ENCODE assay signal across 1 cellular context in genomic region chr19:18192673-18193387, GRCh38.
TF ChIP-seq lines count a peak whose summit lies in the region.

MPV17L2 (plus strand) TSS chr19:18193218; CDS start chr19:18193282, 64 bp downstream.

TF ChIP-seq in K562, 482 proteins besides CTCF, POLR2A, EP300 and RAD21 (continued from another document and continues in another):
- TF ChIP-seq TRIM25 (IDR thresholded peaks at IDR 0.05; ENCODE audit: borderline replicate concordance) = no peak
- no peak for TF ChIP-seq BRF2 (IDR thresholded peaks at IDR 0.05; ENCODE audit: borderline replicate concordance, insufficient read depth, insufficient read length)
- TF ChIP-seq PURB (CRISPR knock-in tag; IDR thresholded peaks at IDR 0.05; ENCODE audit: low read depth) = no peak
- no peak for TF ChIP-seq KAT7 (CRISPR knock-in tag; IDR thresholded peaks at IDR 0.05; ENCODE audit: borderline replicate concordance)
- no peak for TF ChIP-seq NUFIP1 (IDR thresholded peaks at IDR 0.05; ENCODE audit: partially characterized antibody)
- TF ChIP-seq RFX7 (CRISPR knock-in tag; IDR thresholded peaks at IDR 0.05) = no peak
- no peak for TF ChIP-seq THRAP3 (IDR thresholded peaks at IDR 0.05; ENCODE audit: borderline replicate concordance)
- TF ChIP-seq HBP1 (CRISPR knock-in tag; IDR thresholded peaks at IDR 0.05) = no peak
- TF ChIP-seq GTF2A2 (tag; IDR thresholded peaks at IDR 0.05) = no peak
- no peak for TF ChIP-seq ZKSCAN1 (IDR thresholded peaks at IDR 0.05; ENCODE audit: low read depth, low read length)
- no peak for TF ChIP-seq ZNF407 (IDR thresholded peaks at IDR 0.05; ENCODE audit: low read depth)
- TF ChIP-seq MBD2 (IDR thresholded peaks at IDR 0.05; ENCODE audit: borderline replicate concordance, low read depth) = peak; percentile 100
- TF ChIP-seq BRF1 (IDR thresholded peaks at IDR 0.05; ENCODE audit: borderline replicate concordance, extremely low read depth, insufficient read length) = no peak
- TF ChIP-seq PTRF (tag; IDR thresholded peaks at IDR 0.05) = no peak
- no peak for TF ChIP-seq ZC3H11A (IDR thresholded peaks at IDR 0.05; ENCODE audit: low read depth, low read length)
- TF ChIP-seq ZNF780A (CRISPR knock-in tag; IDR thresholded peaks at IDR 0.05) = no peak
- TF ChIP-seq FOXP4 (CRISPR knock-in tag; IDR thresholded peaks at IDR 0.05; ENCODE audit: borderline replicate concordance) = no peak
- no peak for TF ChIP-seq ETV5 (CRISPR knock-in tag; IDR thresholded peaks at IDR 0.05; ENCODE audit: low read depth)
- TF ChIP-seq ZNF347 (CRISPR knock-in tag; IDR thresholded peaks at IDR 0.05; ENCODE audit: low read depth) = no peak
- no peak; a peak in 1 of 4 replicates for TF ChIP-seq NONO (IDR thresholded peaks at IDR 0.05; ENCODE audit: low read depth in 2 of 2, low read length in 1 of 2)
- no peak for TF ChIP-seq NFIC (IDR thresholded peaks at IDR 0.05)
- TF ChIP-seq ZKSCAN3 (CRISPR knock-in tag; IDR thresholded peaks at IDR 0.05) = no peak
- TF ChIP-seq ZC3H8 (IDR thresholded peaks at IDR 0.05) = no peak
- no peak for TF ChIP-seq PHB2 (IDR thresholded peaks at IDR 0.05; ENCODE audit: low read depth)
- no peak for TF ChIP-seq DACH1 (IDR thresholded peaks at IDR 0.05; ENCODE audit: partially characterized antibody)
- no peak for TF ChIP-seq ZSCAN32 (CRISPR knock-in tag; IDR thresholded peaks at IDR 0.05)
- TF ChIP-seq PHB (CRISPR knock-in tag; IDR thresholded peaks at IDR 0.05) = no peak
- no peak for TF ChIP-seq ZNF280B (CRISPR knock-in tag; IDR thresholded peaks at IDR 0.05)
- TF ChIP-seq ZSCAN29 (IDR thresholded peaks at IDR 0.05) = no peak
- TF ChIP-seq TARDBP (IDR thresholded peaks at IDR 0.05) = no peak
- no peak for TF ChIP-seq RBM14 (IDR thresholded peaks at IDR 0.05; ENCODE audit: borderline replicate concordance, insufficient read depth, low read depth, low read length)
- no peak for TF ChIP-seq SPI1 (IDR thresholded peaks at IDR 0.05; ENCODE audit: borderline replicate concordance, low read depth, low read length)
- no peak for TF ChIP-seq ZBTB17 (CRISPR knock-in tag; IDR thresholded peaks at IDR 0.05)
- TF ChIP-seq ZNF76 (CRISPR knock-in tag; IDR thresholded peaks at IDR 0.05; ENCODE audit: borderline replicate concordance) = no peak
- TF ChIP-seq ELF4 (CRISPR knock-in tag; IDR thresholded peaks at IDR 0.05) = no peak
- no peak for TF ChIP-seq ZNF696 (CRISPR knock-in tag; conservative IDR thresholded peaks at IDR 0.05)
- no peak for TF ChIP-seq TRIM28 (IDR thresholded peaks at IDR 0.05)
- TF ChIP-seq ZNF134 (CRISPR knock-in tag; conservative IDR thresholded peaks at IDR 0.05) = no peak
- no peak for TF ChIP-seq CBFB (CRISPR knock-in tag; IDR thresholded peaks at IDR 0.05)
- no peak for TF ChIP-seq XRCC3 (IDR thresholded peaks at IDR 0.05)
- TF ChIP-seq HNRNPUL1 (IDR thresholded peaks at IDR 0.05; ENCODE audit: low read length) = no peak
- no peak for TF ChIP-seq ZFP36 (IDR thresholded peaks at IDR 0.05; ENCODE audit: low read depth, low read length, partially characterized antibody)
- no peak for TF ChIP-seq HNRNPL (IDR thresholded peaks at IDR 0.05; ENCODE audit: low read depth, low read length)
- TF ChIP-seq TAL1 (IDR thresholded peaks at IDR 0.05) = no peak
- no peak; the same call in 1 of the 2 replicates for TF ChIP-seq ZBED1 (IDR thresholded peaks at IDR 0.05)
- peak; percentile 12; the same call in 1 of the 2 replicates for TF ChIP-seq ZNF79 (CRISPR knock-in tag; IDR thresholded peaks at IDR 0.05; ENCODE audit: low read depth)
- no peak for TF ChIP-seq NCOA2 (IDR thresholded peaks at IDR 0.05; ENCODE audit: partially characterized antibody in 2 of 2)
- no peak for TF ChIP-seq CREBBP (IDR thresholded peaks at IDR 0.05; ENCODE audit: low read depth, low read length)
- no peak for TF ChIP-seq TAF9B (IDR thresholded peaks at IDR 0.05; ENCODE audit: partially characterized antibody)
- peak; percentile 85 to 89 for TF ChIP-seq NRF1 (conservative IDR thresholded peaks at IDR 0.05 in 1 of 2, IDR thresholded peaks at IDR 0.05 in 1 of 2)
- peak; percentile 40 for TF ChIP-seq CEBPG (CRISPR knock-in tag; IDR thresholded peaks at IDR 0.05)
- peak; percentile 74 to 92 for TF ChIP-seq CEBPG (tag; conservative IDR thresholded peaks at IDR 0.05 in 1 of 2, IDR thresholded peaks at IDR 0.05 in 1 of 2)
- TF ChIP-seq HMG20B (CRISPR knock-in tag; IDR thresholded peaks at IDR 0.05) = no peak
- TF ChIP-seq BHLHE40 (IDR thresholded peaks at IDR 0.05; ENCODE audit: low read length) = no peak
- TF ChIP-seq DDX20 (tag; IDR thresholded peaks at IDR 0.05; ENCODE audit: low read depth) = no peak
- TF ChIP-seq PREB (CRISPR knock-in tag; IDR thresholded peaks at IDR 0.05) = no peak
